27 cellular contexts compared by ENCODE assay signal in genomic region chr7:106565428-106565827, GRCh38.
"Had no signal": no experiment of that assay in that cellular context is flagged by ENCODE, and none has a peak within 500 bp of the region (broad histone marks: within the 10 kb centered on the region; RNA-seq: fewer than 3 reads in every experiment).

No MANE protein-coding gene starts in this region.

- FAIRE-seq: urothelium cell line had no signal

- H3K4me3 ChIP-seq: stomach, suprapubic skin, testis, thoracic aorta, thyroid gland, tibial artery, tibial nerve, transverse colon, upper lobe of left lung, upper lobe of right lung, uterus, vagina had no signal

- H3K4me1 ChIP-seq: testis, thyroid gland, uterus had no signal

- DNase-seq: stimulated activated CD4-positive, alpha-beta T cell treated with anti-CD3 and anti-CD28 coated beads, Interleukin-2, amount 100 ng/mL, for 48 hours; stimulated activated CD4-positive, alpha-beta T cell treated with anti-CD3 and anti-CD28 coated beads, Interleukin-4, amount 100 ng/mL, for 1 hour; stimulated activated CD4-positive, alpha-beta T cell treated with anti-CD3 and anti-CD28 coated beads, Interleukin-4, amount 100 ng/mL, for 24 hours; stimulated activated CD4-positive, alpha-beta T cell treated with anti-CD3 and anti-CD28 coated beads, Interleukin-4, amount 100 ng/mL, for 4 hours; stimulated activated CD8-positive, alpha-beta memory T cell treated with anti-CD3 and anti-CD28 coated beads, Interleukin-4, amount 100 ng/mL, for 48 hours; stimulated activated naive B cell treated with anti-CD40 and anti-IgM and Interleukin-4, amounts not matched to agents 10 μg/mL and 1 μg/mL and 100 μg/mL, for 72 hours; stimulated activated naive CD4-positive, alpha-beta T cell; stimulated activated naive CD4-positive, alpha-beta T cell treated with Interleukin-2 at 50 U/mL for 16 hours; stimulated activated naive CD8-positive, alpha-beta T cell treated with anti-CD3 and anti-CD28 coated beads, Interleukin-15, amount 100 ng/mL, for 72 hours; stimulated activated naive CD8-positive, alpha-beta T cell treated with anti-CD3 and anti-CD28 coated beads, Interleukin-15, Interleukin-2, amounts not matched to agents 100 U/mL and 50 U/mL, for 24 hours; stomach; substantia nigra; testis; thyroid gland; tibial artery; transverse colon; trophoblast cell; upper lobe of left lung; upper lobe of right lung; uterus had no signal

- H3K27ac ChIP-seq: stomach, suprapubic skin, testis, thoracic aorta, thyroid gland, tibial artery, tibial nerve, transverse colon, upper lobe of left lung, upper lobe of right lung, uterus, vagina had no signal

- ATAC-seq: stimulated activated effector memory CD8-positive, alpha-beta T cell treated with anti-CD3 and anti-CD28 coated beads, Interleukin-12 subunit alpha, Interleukin-12 subunit beta, amount 100 ng/mL, for 72 hours; stimulated activated memory B cell treated with anti-CD40 and anti-IgM and Interleukin-4, amounts not matched to agents 10 μg/mL and 1 μg/mL and 100 μg/mL, for 72 hours; stimulated activated naive B cell treated with anti-CD40 and anti-IgM and Interleukin-4, amounts not matched to agents 10 μg/mL and 1 μg/mL and 100 μg/mL, for 72 hours; stimulated activated naive CD8-positive, alpha-beta T cell treated with anti-CD3 and anti-CD28 coated beads, Interleukin-15, amount 100 ng/mL, for 72 hours; stimulated activated naive CD8-positive, alpha-beta T cell treated with anti-CD3 and anti-CD28 coated beads, Interleukin-15, Interleukin-2, amounts not matched to agents 100 U/mL and 50 U/mL, for 24 hours; upper lobe of right lung had no signal

- H3K27me3 ChIP-seq: stomach, suprapubic skin, testis, thyroid gland, tibial artery, tibial nerve, transverse colon, upper lobe of left lung, upper lobe of right lung, uterus, vagina had no signal

- H3K9me3 ChIP-seq: stomach, suprapubic skin, testis, thoracic aorta, thyroid gland, tibial artery, tibial nerve, transverse colon, upper lobe of left lung, upper lobe of right lung, uterus, vagina had no signal

- H3K36me3 ChIP-seq: stomach, suprapubic skin, thoracic aorta, thyroid gland, tibial artery, tibial nerve, transverse colon, upper lobe of left lung, upper lobe of right lung, uterus, vagina had no signal
